8 cellular contexts compared by ENCODE assay signal in genomic region chr20:50729925-50730764, GRCh38. TPM values are rescaled to one million over a fixed set of nuclear protein-coding genes. Genes with fewer than 3 reads are reported as not detected.
A peak's percentile ranks its signal among the peaks of the same experiment; 100 is the strongest.
DNase-seq lines count a peak whose midpoint lies in the region; ATAC-seq, FAIRE-seq and TF ChIP-seq lines count a peak whose summit lies in the region.

No MANE protein-coding gene starts in this region.

- H3K9me1 ChIP-seq in IMR-90 (ENCODE audit: insufficient read depth, low read length): peaks cover 16% of the 10 kb centered on the region

- peak overlapping the region; percentile 90 for H2AK9ac ChIP-seq in IMR-90 (replicated peaks; ENCODE audit: low read depth, low read length, poor library complexity)

- peak overlapping the region; percentile 58; the same call in 1 of the 2 replicates for H4K91ac ChIP-seq in IMR-90 (ENCODE audit: insufficient read depth, low read depth, low read length)

- H2BK120ac ChIP-seq in IMR-90 (ENCODE audit: low read depth, low read length): peak overlapping the region; percentile 76

- peak overlapping the region; percentile 67 to 76 for H4K8ac ChIP-seq in IMR-90 (ENCODE audit: low read depth in 2 of 2, low read length in 2 of 2)

- H3K14ac ChIP-seq in IMR-90 (replicated peaks; ENCODE audit: low read depth, low read length): peak overlapping the region; percentile 70

- no peaks in the 10 kb centered on the region for H3K27me3 ChIP-seq in BLaER1 treated with 17β-estradiol and CSF1 and Interleukin-3, amounts not matched to agents 10 nM and 100 nM
- peaks cover 3% of the 10 kb centered on the region; the same call in 1 of the 2 replicates for H3K27me3 ChIP-seq in IMR-90 (ENCODE audit: control insufficient read depth, insufficient read depth, low read length)
- no peaks in the 10 kb centered on the region for H3K27me3 ChIP-seq in GM12878 (replicated peaks in 1 of 2; ENCODE audit: control insufficient read depth in 2 of 2, insufficient read depth in 2 of 2, low read length in 1 of 2)

- H2BK5ac ChIP-seq in IMR-90 (ENCODE audit: low read depth, low read length, poor library complexity, severe bottlenecking): no peak overlapping the region

- ATAC-seq in IMR-90 (ENCODE audit: low read depth): peak; percentile 6
- ATAC-seq in GM12878: peak; percentile 2; the same call in 2 of the 3 replicates

- peaks cover 3 to 5% of the 10 kb centered on the region in 2 experiments; a peak in 1 of 4 replicates for H3K79me1 ChIP-seq in IMR-90 (ENCODE audit: low read depth in 1 of 2, low read length in 2 of 2)

- peak overlapping the region; percentile 89 to 98 (median 95) for H3K4me2 ChIP-seq in BLaER1 treated with 17β-estradiol and CSF1 and Interleukin-3, amounts not matched to agents 10 nM and 100 nM
- H3K4me2 ChIP-seq in IMR-90 (ENCODE audit: low read depth, low read length): peak overlapping the region; percentile 87
- H3K4me2 ChIP-seq in GM12878 (ENCODE audit: control insufficient read depth, insufficient read depth): peak overlapping the region; percentile 100

- TF ChIP-seq CTCF in IMR-90 (conservative IDR thresholded peaks at IDR 0.05; ENCODE audit: low read depth, low read length): no peak
- no peak for TF ChIP-seq CTCF in GM12878 (IDR thresholded peaks at IDR 0.05 in 2 of 3, conservative IDR thresholded peaks at IDR 0.05 in 1 of 3; ENCODE audit: control insufficient read depth in 2 of 3, extremely low read depth in 1 of 3, insufficient read depth in 1 of 3, low read depth in 3 of 3, low read length in 3 of 3)

- peak overlapping the region; percentile 79 to 91 (median 85) for H3K9ac ChIP-seq in BLaER1 treated with 17β-estradiol and CSF1 and Interleukin-3, amounts not matched to agents 10 nM and 100 nM
- H3K9ac ChIP-seq in IMR-90 (ENCODE audit: low read depth, low read length) (peak overlapping the region; percentile 47), GM12878 (ENCODE audit: control insufficient read depth, insufficient read depth, low read length) (peak overlapping the region; percentile 64)

- in situ Hi-C loops in IMR-90 (cut with MboI; ENCODE audit: low sequenced_read_pairs): no loop called here
- in situ Hi-C loops in GM12878 (cut with MboI): no loop called here

- DNase-seq in IMR-90 (no peak), GM12878 (ENCODE audit: low read depth, low spot score) (no peak), kidney tubule cell (ENCODE audit: low spot score) (peak; percentile 72), substantia nigra (lab: John Stamatoyannopoulos, UW) (peak in 6 of 49 donors; percentile 4 to 50 (median 25)), posterior cingulate gyrus (no peak), SW 1271 (lab: John Stamatoyannopoulos, UW) (no peak), LoVo (ENCODE audit: low spot score) (no peak)

- H2AFZ ChIP-seq in IMR-90 (replicated peaks; ENCODE audit: low read length, poor library complexity) (peak overlapping the region; percentile 97), GM12878 (ENCODE audit: control insufficient read depth, low read depth, low read length) (peak overlapping the region; percentile 96)

- 0 out of 2 replicates have a peak overlapping the region, but pooled peaks have one; percentile 1 for H3K18ac ChIP-seq in IMR-90 (ENCODE audit: low read depth, low read length)

- H3K56ac ChIP-seq in IMR-90 (ENCODE audit: extremely low read depth, insufficient read depth, low read length): peak overlapping the region; percentile 14; the same call in 1 of the 2 replicates

- H3K4me3 ChIP-seq in BLaER1 treated with 17β-estradiol and CSF1 and Interleukin-3, amounts not matched to agents 10 nM and 100 nM: peak overlapping the region; percentile 79 to 96 (median 89)
- H3K4me3 ChIP-seq in IMR-90 (ENCODE audit: insufficient read depth, low read depth, low read length): peak overlapping the region; percentile 80
- peak overlapping the region; percentile 73 for H3K4me3 ChIP-seq in GM12878

- H2BK15ac ChIP-seq in IMR-90 (ENCODE audit: low read depth, low read length): no peak overlapping the region; the same call in 2 of the 3 replicates

- no peak for TF ChIP-seq RAD21 in IMR-90 (IDR thresholded peaks at IDR 0.05; ENCODE audit: low read length)
- TF ChIP-seq RAD21 in GM12878 (IDR thresholded peaks at IDR 0.05; ENCODE audit: insufficient read depth, low read depth, low read length): no peak

- TF ChIP-seq POLR2A in IMR-90 (IDR thresholded peaks at IDR 0.05; ENCODE audit: low read depth, low read length): no peak
- TF ChIP-seq POLR2A in GM12878 (IDR thresholded peaks at IDR 0.05; ENCODE audit: low read depth, low read length): no peak

- CTCF ChIA-PET in IMR-90 (lab: Yijun Ruan, JAX) (no interaction called here), GM12878 (lab: Yijun Ruan, JAX) (interaction anchor here (0.9 to 3.3 kb wide), 2 partner anchors 16 to 20 kb away, joined by 3 to 21 read pairs; no protein-coding TSS in a partner anchor)

- no TSS peak for BruUV-seq in IMR-90 (replicated peaks; lab: Mats Ljungman, UMichigan)
- no TSS peak for BruUV-seq in GM12878 (replicated peaks; lab: Mats Ljungman, UMichigan)

- H2BK20ac ChIP-seq in IMR-90 (ENCODE audit: low read depth, low read length): peak overlapping the region; percentile 31; the same call in 1 of the 2 replicates

- FAIRE-seq in GM12878 (lab: Jason Lieb, UNC): no peak

- dilution Hi-C loops in IMR-90 (cut with HindIII; ENCODE audit: low sequenced_read_pairs, unreplicated experiment): no loop called here

- SMC1A ChIA-PET in GM12878 (lab: Charles Lee; ENCODE audit: uncharacterized antibody, unreplicated experiment): interaction anchor here (0.6 to 1.3 kb wide), 2 partner anchors 19 to 35 kb away, joined by 3 to 4 read pairs; no protein-coding TSS in a partner anchor

- intact Hi-C loops in IMR-90 (cut with micrococcal nuclease) (loop anchor here (2.0 to 5.0 kb wide), 2 partner anchors 39 to 83 kb away; partner anchors contain the start of gene RIPOR3), GM12878 (cut with micrococcal nuclease; ENCODE audit: unreplicated experiment) (loop anchor here (2.0 to 10.0 kb wide), 2 partner anchors 61 to 545 kb away; no protein-coding TSS in a partner anchor), posterior cingulate gyrus (cut with DNase I) (loop anchor here (2.0 kb wide), 1 partner anchor 219 kb away; the partner anchor contains the start of gene PTPN1)

- peaks cover 6% of the 10 kb centered on the region for H3K79me2 ChIP-seq in GM12878 (ENCODE audit: control insufficient read depth, insufficient read depth, low read length)

- peak overlapping the region; percentile 77 for H2AK5ac ChIP-seq in IMR-90 (ENCODE audit: low read depth, low read length)

- TF ChIP-seq EP300 in GM12878 (IDR thresholded peaks at IDR 0.05; ENCODE audit: borderline replicate concordance in 1 of 2, control insufficient read depth in 1 of 2, low read depth in 2 of 2, low read length in 2 of 2): no peak

- peak overlapping the region; percentile 73 for H3K4ac ChIP-seq in IMR-90 (ENCODE audit: low read depth, low read length)

- peaks cover 0 to 24% (median 0%) of the 10 kb centered on the region in 11 experiments; a peak in 3 of 22 replicates for H4K20me1 ChIP-seq in BLaER1 treated with 17β-estradiol and CSF1 and Interleukin-3, amounts not matched to agents 10 nM and 100 nM
- H4K20me1 ChIP-seq in IMR-90 (ENCODE audit: insufficient read depth, low read length) (no peaks in the 10 kb centered on the region), GM12878 (ENCODE audit: control insufficient read depth, insufficient read depth) (no peaks in the 10 kb centered on the region)

- H4K5ac ChIP-seq in IMR-90 (ENCODE audit: low read depth, low read length): peak overlapping the region; percentile 45

- peaks cover 14 to 37% (median 30%) of the 10 kb centered on the region in 10 experiments for H3K4me1 ChIP-seq in BLaER1 treated with 17β-estradiol and CSF1 and Interleukin-3, amounts not matched to agents 10 nM and 100 nM
- peaks cover 9% of the 10 kb centered on the region for H3K4me1 ChIP-seq in IMR-90 (ENCODE audit: control insufficient read depth, insufficient read depth, low read length)
- H3K4me1 ChIP-seq in GM12878 (ENCODE audit: control insufficient read depth, insufficient read depth, low read length): peaks cover 12% of the 10 kb centered on the region; the same call in 1 of the 2 replicates

- RAD21 ChIA-PET in GM12878 (lab: Charles Lee; ENCODE audit: unreplicated experiment): no interaction called here

- 0 out of 2 replicates have a peak overlapping the region, but pooled peaks have one; percentile 38 for H3K23ac ChIP-seq in IMR-90 (ENCODE audit: low read depth, low read length)

- H3K9me3 ChIP-seq in BLaER1 treated with 17β-estradiol and CSF1 and Interleukin-3, amounts not matched to agents 10 nM and 100 nM (replicated peaks in 1 of 11): no peaks in the 10 kb centered on the region
- H3K9me3 ChIP-seq in IMR-90 (ENCODE audit: control insufficient read depth, insufficient read depth, low read length) (no peaks in the 10 kb centered on the region), GM12878 (replicated peaks; ENCODE audit: control insufficient read depth, insufficient read depth, low read length) (no peaks in the 10 kb centered on the region)

- 28% methylated on average over 6 of the region's 21 CpGs; no CpG with 5 or more reads in 1 of the 2 experiments for WGBS in IMR-90 (ENCODE audit: extremely low coverage in 2 of 2, insufficient read length in 1 of 2), 2 experiments
- WGBS in GM12878 (ENCODE audit: insufficient coverage, insufficient replicate concordance, low lambda C conversion rate, missing lambda C conversion rate): 63% methylated on average over 18 of the region's 21 CpGs

- H3K27ac ChIP-seq in BLaER1 treated with 17β-estradiol and CSF1 and Interleukin-3, amounts not matched to agents 10 nM and 100 nM: peak overlapping the region in 9 of 11 experiments; percentile 51 to 86 (median 74); a peak in 17 of 22 replicates
- H3K27ac ChIP-seq in IMR-90 (ENCODE audit: insufficient read depth, low read length) (peak overlapping the region; percentile 20; the same call in 1 of the 2 replicates), GM12878 (ENCODE audit: control insufficient read depth, insufficient read depth) (peak overlapping the region; percentile 29; the same call in 1 of the 2 replicates), substantia nigra (ENCODE audit: low read depth, low read length, poor library complexity, severe bottlenecking) (peak overlapping the region; percentile 40)

- POLR2A ChIA-PET in IMR-90 (lab: Charles Lee; ENCODE audit: unreplicated experiment) (interaction anchor here (0.7 kb wide), 1 partner anchor 20 kb away, joined by 3 read pairs; no protein-coding TSS in a partner anchor), GM12878 (lab: Charles Lee) (interaction anchor here (0.6 to 0.9 kb wide), 2 partner anchors 58 to 220 kb away, joined by 3 to 4 read pairs; partner anchors contain the start of gene PTPN1)

- H3K36me3 ChIP-seq in BLaER1 treated with 17β-estradiol and CSF1 and Interleukin-3, amounts not matched to agents 10 nM and 100 nM: peaks cover 0 to 11% (median 0%) of the 10 kb centered on the region in 11 experiments; a peak in 5 of 22 replicates
- H3K36me3 ChIP-seq in IMR-90 (ENCODE audit: control insufficient read depth, insufficient read depth, low read length): no peaks in the 10 kb centered on the region
- H3K36me3 ChIP-seq in GM12878 (ENCODE audit: control insufficient read depth in 2 of 2, insufficient read depth in 2 of 2, low read length in 1 of 2): no peaks in the 10 kb centered on the region

RNA-seq across cellular contexts. Expression of gene PARD6B, which starts 1.2 kb away (rescaled TPM):
- total RNA-seq in IMR-90 (2012; rRNA removed) (0.90 and 1.4 TPM in 2 replicates), GM12878 (2014; rRNA removed) (2.1 and 2.6 TPM in 2 replicates), GM12878 (2014; rRNA removed; fragmentation: Illumina TruSeq; extraction: Trizol) (3.0 and 3.1 TPM in 2 replicates), GM12878 (2021) (4.3 and 4.7 TPM in 2 replicates)
- polyA plus RNA-seq in IMR-90 (2012; rRNA removed) (0.14 and 0.17 TPM in 2 replicates), GM12878 (2011; rRNA removed) (1.3 and 2.6 TPM in 2 replicates), GM12878 (2014; fragmentation: Illumina TruSeq; extraction: Trizol) (0.65 and 1.1 TPM in 2 replicates), GM12878 (2014; fragmentation: Nextera tagmentation; extraction: Ambion mirVana) (1 to 10 TPM in 1 of 2 experiments, under 1 TPM in 1; 0.57 to 1.9 TPM), GM12878 (2014; rRNA removed) (0.85 and 0.86 TPM in 2 replicates), GM12878 (2016; fragmentation: Nextera tagmentation; extraction: Ambion mirVana) (1 to 10 TPM; 2.5 to 3.0 TPM)
- 0.05 and 0.08 TPM in 2 replicates for polyA plus RNA-seq in IMR-90 (2012; cell fraction: cytosol; rRNA removed)
- 0.07 and 0.25 TPM in 2 replicates for polyA plus RNA-seq in IMR-90 (2012; cell fraction: nucleus; rRNA removed; ENCODE audit: low replicate concordance)
- 5.4 and 5.5 TPM in 2 replicates for total RNA-seq in GM12878 (2013; cell fraction: nucleolus; rRNA removed)
- polyA plus RNA-seq in GM12878 (2011; ENCODE audit: low read depth): 0.54 TPM
- polyA plus RNA-seq in GM12878 (2011; cell fraction: cytosol; rRNA removed): 0.57 and 0.67 TPM in 2 replicates
- 0.55 and 0.63 TPM in 2 replicates for polyA plus RNA-seq in GM12878 (2011; cell fraction: nucleus; rRNA removed)
- 0.60 and 0.88 TPM in 2 replicates for polyA plus RNA-seq in GM12878 (2012)
- polyA minus RNA-seq in GM12878 (2011; rRNA and poly(A)+ RNA removed): 1.2 and 1.8 TPM in 2 replicates
- polyA minus RNA-seq in GM12878 (2011; cell fraction: cytosol; rRNA and poly(A)+ RNA removed): 1.2 and 1.6 TPM in 2 replicates
- 0.73 and 1.1 TPM in 2 replicates for polyA minus RNA-seq in GM12878 (2011; cell fraction: nucleus; rRNA and poly(A)+ RNA removed)

RNA-seq across cellular contexts. Expression of gene RIPOR3, which starts 38.8 kb away (rescaled TPM):
- total RNA-seq in IMR-90 (2012; rRNA removed) (0.28 and 0.54 TPM in 2 replicates), GM12878 (2014; rRNA removed) (not detected in 2 replicates), GM12878 (2014; rRNA removed; fragmentation: Illumina TruSeq; extraction: Trizol) (not detected in 2 replicates), GM12878 (2021) (0.05 TPM in 1 of 2 replicates, not detected in the other)
- polyA plus RNA-seq in IMR-90 (2012; rRNA removed) (1.7 TPM in 2 replicates), GM12878 (2011; rRNA removed) (not detected in 2 replicates), GM12878 (2014; fragmentation: Illumina TruSeq; extraction: Trizol) (0.07 TPM in 1 of 2 replicates, not detected in the other), GM12878 (2014; fragmentation: Nextera tagmentation; extraction: Ambion mirVana) (not detected), GM12878 (2014; rRNA removed) (0.04 TPM in 1 of 2 replicates, not detected in the other), GM12878 (2016; fragmentation: Nextera tagmentation; extraction: Ambion mirVana) (under 1 TPM; 0.17 to 0.55 TPM)
- 0.28 and 0.71 TPM in 2 replicates for polyA plus RNA-seq in IMR-90 (2012; cell fraction: cytosol; rRNA removed)
- polyA plus RNA-seq in IMR-90 (2012; cell fraction: nucleus; rRNA removed; ENCODE audit: low replicate concordance): 11.7 and 15.4 TPM in 2 replicates
- total RNA-seq in GM12878 (2013; cell fraction: nucleolus; rRNA removed): not detected in 2 replicates
- 0.10 TPM for polyA plus RNA-seq in GM12878 (2011; ENCODE audit: low read depth)
- not detected in 2 replicates for polyA plus RNA-seq in GM12878 (2011; cell fraction: cytosol; rRNA removed)
- polyA plus RNA-seq in GM12878 (2011; cell fraction: nucleus; rRNA removed): 0.07 TPM in 1 of 2 replicates, not detected in the other
- 0.32 and 0.50 TPM in 2 replicates for polyA plus RNA-seq in GM12878 (2012)
- polyA minus RNA-seq in GM12878 (2011; rRNA and poly(A)+ RNA removed): not detected in 2 replicates
- polyA minus RNA-seq in GM12878 (2011; cell fraction: cytosol; rRNA and poly(A)+ RNA removed): not detected in 2 replicates
- polyA minus RNA-seq in GM12878 (2011; cell fraction: nucleus; rRNA and poly(A)+ RNA removed): not detected in 2 replicates

Comparison
In these comparisons a context has a peak if more than half of its experiments do, and no peak if none do; other contexts are left out.
1. H3K27ac ChIP-seq: peak in every context shown above with its lines; median percentile 74 in BLaER1 treated with 17β-estradiol and CSF1 and Interleukin-3, amounts not matched to agents 10 nM and 100 nM; 40 in substantia nigra; 29 in GM12878; 20 in IMR-90.